17 cellular contexts compared by ENCODE assay signal in the genomic region with DNA sequence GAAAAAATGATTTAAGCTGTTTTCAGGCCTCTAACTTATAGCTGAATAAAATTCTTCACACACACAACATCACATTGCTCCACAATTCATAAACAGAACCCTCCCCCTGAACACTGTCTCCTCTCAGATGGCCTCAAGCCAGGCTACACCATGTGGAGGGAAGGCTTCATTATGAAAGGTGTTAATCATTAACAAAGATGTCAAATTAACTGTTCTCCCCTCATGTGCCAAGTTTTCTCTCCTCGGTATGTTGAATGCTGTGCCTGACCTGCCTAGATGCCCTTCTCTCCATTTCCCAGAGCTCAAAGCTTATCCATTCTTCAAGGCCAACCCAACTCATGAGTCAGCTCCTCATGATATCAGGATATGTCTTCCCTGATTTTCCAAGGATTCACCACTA.
"Had no signal": no experiment of that assay in that cellular context is flagged by ENCODE, and none has a peak within 500 bp of the region (broad histone marks: within the 10 kb centered on the region; RNA-seq: fewer than 3 reads in every experiment).

No MANE protein-coding gene starts in this region.

- H3K27ac ChIP-seq: adrenal gland, heart left ventricle had no signal

- H3K36me3 ChIP-seq: adrenal gland, heart left ventricle had no signal

- ATAC-seq: activated CD8-positive, alpha-beta T cell treated with anti-CD3 and anti-CD28 coated beads, Interleukin-2, amount 10 ng/mL, durations not matched to agents 7 days and 5 days; heart left ventricle; left ventricle myocardium superior; natural killer cell treated with Interleukin-12 subunit alpha and Interleukin-12 subunit beta and Interleukin-15 and Interleukin-18, amount 100 ng/mL, for 72 hours; stimulated activated effector memory CD8-positive, alpha-beta T cell treated with anti-CD3 and anti-CD28 coated beads, Interleukin-12 subunit alpha, Interleukin-12 subunit beta, amount 100 ng/mL, for 72 hours; WTC11 had no signal

- H3K4me1 ChIP-seq: adrenal gland, heart left ventricle had no signal

- H3K4me3 ChIP-seq: adrenal gland, heart left ventricle had no signal

- DNase-seq: activated CD4-positive, alpha-beta T cell treated with anti-CD3 and anti-CD28 coated beads for 4 hours; activated CD8-positive, alpha-beta memory T cell treated with anti-CD3 and anti-CD28 coated beads, Interleukin-2, amount 50 U/mL, for 4 hours; activated CD8-positive, alpha-beta T cell treated with anti-CD3 and anti-CD28 coated beads, Interleukin-2, amount 10 ng/mL, durations not matched to agents 7 days and 5 days; activated effector memory CD4-positive, alpha-beta T cell treated with anti-CD3 and anti-CD28 coated beads, Interleukin-2, amount 50 U/mL, for 16 hours; activated T-cell treated with anti-CD3 and anti-CD28 coated beads, Interleukin-2, amount 50 U/mL, for 48 hours; adrenal gland; caudate nucleus; cortex of kidney; effector CD8-positive, alpha-beta T cell; foreskin melanocyte; heart left ventricle; left ventricle myocardium superior; mesenchymal stem cell; nucleus accumbens had no signal

- H3K9me3 ChIP-seq: adrenal gland, heart left ventricle had no signal

- H3K27me3 ChIP-seq: adrenal gland, heart left ventricle had no signal
